In the genomic region with DNA sequence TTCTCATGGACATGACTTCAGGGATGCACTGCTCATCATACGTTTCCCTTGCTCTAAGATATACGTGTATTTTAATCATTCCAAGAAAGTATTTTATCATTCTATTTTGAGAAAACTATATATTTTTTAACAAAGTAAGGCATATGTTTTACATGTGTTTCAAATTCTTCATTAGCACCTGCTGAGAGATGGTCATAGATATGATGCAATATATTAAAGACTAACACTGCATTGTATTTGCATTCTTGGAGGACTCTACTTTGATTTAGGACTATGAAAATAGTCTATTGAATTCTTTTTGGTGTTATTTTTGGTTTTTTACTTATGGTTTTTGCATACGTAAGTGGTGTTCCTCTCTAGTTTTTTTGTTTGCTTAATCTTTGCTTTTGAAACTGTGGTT, we compare ENCODE assay signal across 10 cellular contexts. TPM values are rescaled to one million over a fixed set of nuclear protein-coding genes. Genes with fewer than 3 reads are reported as not detected.
"Had no signal": no experiment of that assay in that cellular context is flagged by ENCODE, and none has a peak within 500 bp of the region (broad histone marks: within the 10 kb centered on the region; RNA-seq: fewer than 3 reads in every experiment).

No MANE protein-coding gene starts in this region.

- H3K27ac ChIP-seq: KMS-11 had no signal

- H3K9me3 ChIP-seq: HAP-1 had no signal

- H3K36me3 ChIP-seq: HAP-1 had no signal

- ATAC-seq: GM23338, HCT116 had no signal

- DNase-seq: H7, HFFc6, KBM-7 had no signal

- FAIRE-seq: HTR-8/SVneo had no signal

- H3K4me2 ChIP-seq: GM23338, KMS-11 had no signal

- H3K9ac ChIP-seq: KMS-11 had no signal

- H3K4me1 ChIP-seq: HAP-1 had no signal

- H3K4me3 ChIP-seq: GM23338, HAP-1 had no signal

RNA-seq across cellular contexts. Expression of gene TRPM1, which starts 55.9 kb away (rescaled TPM):
- total RNA-seq: GM23338, H4, HT-29 had no signal
